In genomic region chr2:96098900-96099590, GRCh38 we compare ENCODE assay signal across 11 cellular contexts. TPM values are rescaled to one million over a fixed set of nuclear protein-coding genes. Genes with fewer than 3 reads are reported as not detected.
DNase-seq lines count a peak whose midpoint lies in the region; FAIRE-seq and TF ChIP-seq lines count a peak whose summit lies in the region.
"Had no signal": no experiment of that assay in that cellular context is flagged by ENCODE, and none has a peak within 500 bp of the region (broad histone marks: within the 10 kb centered on the region; RNA-seq: fewer than 3 reads in every experiment).

No MANE protein-coding gene starts in this region.

- H3K9me3 ChIP-seq in H9 (ENCODE audit: control insufficient read depth, low read depth, low read length): no peaks in the 10 kb centered on the region
- no peaks in the 10 kb centered on the region for H3K9me3 ChIP-seq in kidney (ENCODE audit: control insufficient read depth in 1 of 2, low read length in 2 of 2)
- H3K9me3 ChIP-seq in sigmoid colon: no peaks in the 10 kb centered on the region

- H3K27ac ChIP-seq in H9 (ENCODE audit: insufficient read length, low read depth, low read length): no peak overlapping the region
- H3K27ac ChIP-seq in coronary artery: peak overlapping the region in 1 of 2 donors; percentile 72
- H3K27ac ChIP-seq in kidney (ENCODE audit: low read depth in 2 of 2, low read length in 2 of 2): peak overlapping the region; percentile 34 to 65
- H3K27ac ChIP-seq in sigmoid colon: peak overlapping the region in 3 of 4 donors; percentile 23 to 48 (median 34)

- H3K4me1 Mint-ChIP-seq in H9: peaks cover 15 to 33% of the 10 kb centered on the region in 2 experiments
- H3K4me1 Mint-ChIP-seq: CD4-positive, alpha-beta memory T cell had no signal

- no peaks in the 10 kb centered on the region for H3K36me3 Mint-ChIP-seq in H9 (ENCODE audit: insufficient read depth in 1 of 3, low read depth in 3 of 3)
- H3K36me3 Mint-ChIP-seq: CD4-positive, alpha-beta memory T cell had no signal

- H3T11ph ChIP-seq in H9 (ENCODE audit: low read length): no peak overlapping the region

- H2BK15ac ChIP-seq in H9 (ENCODE audit: low read depth, low read length): no peak overlapping the region

- WGBS in H9 (ENCODE audit: extremely low coverage, insufficient read length, low lambda C conversion rate): no CpG with 5 or more reads among the region's 11 CpGs
- WGBS in sigmoid colon, 2 donors: 82 to 88% methylated on average over 11 of the region's 11 CpGs

- TF ChIP-seq EP300 in sigmoid colon (IDR thresholded peaks at IDR 0.05): no peak

- H3K27me3 ChIP-seq in H9 (ENCODE audit: insufficient read depth, low read length) (no peaks in the 10 kb centered on the region), sigmoid colon (no peaks in the 10 kb centered on the region)

- H3K27ac Mint-ChIP-seq in H9: no peak overlapping the region

- no peak overlapping the region for H4K91ac ChIP-seq in H9 (ENCODE audit: insufficient read length, low read depth, low read length)

- H2AK5ac ChIP-seq in H9 (ENCODE audit: insufficient read length, low read length): no peak overlapping the region

- H3K14ac ChIP-seq in H9 (ENCODE audit: insufficient read depth, low read length): no peak overlapping the region

- H2AFZ ChIP-seq in H9 (ENCODE audit: low read length): no peak overlapping the region

- no peak overlapping the region for H2BK12ac ChIP-seq in H9 (ENCODE audit: insufficient read length, low read depth, low read length)

- H3K4me2 ChIP-seq in H9 (ENCODE audit: insufficient read depth, insufficient read length, low read length): no peak overlapping the region

- DNase-seq in H9 (peak; percentile 28), coronary artery (ENCODE audit: low spot score) (peak; percentile 69), kidney (peak; percentile 82), sigmoid colon (peak; percentile 68), HuH-7.5 (ENCODE audit: low spot score) (no peak), D721Med (ENCODE audit: insufficient read length, low spot score) (no peak), Kasumi-1 (lab: John Stamatoyannopoulos, UW) (no peak), NCI-H2081 treated with DMSO at 0.1 percent for 48 hours (lab: John Stamatoyannopoulos, UW) (no peak)
- DNase-seq: NCI-H1694 had no signal

- H3K79me2 ChIP-seq in H9 (ENCODE audit: insufficient read depth, low read length): no peaks in the 10 kb centered on the region

- TF ChIP-seq POLR2A in sigmoid colon (IDR thresholded peaks at IDR 0.05): no peak

- H2BK120ac ChIP-seq in H9 (ENCODE audit: low read depth, low read length, poor library complexity, severe bottlenecking): no peak overlapping the region

- no peak overlapping the region for H4K5ac ChIP-seq in H9 (ENCODE audit: insufficient read length, low read depth, low read length)

- TF ChIP-seq CTCF in H9 (conservative IDR thresholded peaks at IDR 0.05) (no peak), coronary artery (IDR thresholded peaks at IDR 0.05) (no peak), kidney (IDR thresholded peaks at IDR 0.05; ENCODE audit: borderline replicate concordance, extremely low read depth, insufficient read depth) (no peak), sigmoid colon (IDR thresholded peaks at IDR 0.05) (no peak), D721Med (IDR thresholded peaks at IDR 0.05; ENCODE audit: insufficient read depth, missing control alignments) (no peak)

- no peak overlapping the region for H3K4ac ChIP-seq in H9 (ENCODE audit: low read depth, low read length)

- no peaks in the 10 kb centered on the region; the same call in 1 of the 2 replicates for H3K27me3 Mint-ChIP-seq in H9 (ENCODE audit: low read depth)

- no peak overlapping the region for H3K18ac ChIP-seq in H9 (ENCODE audit: insufficient read length, low read depth, low read length)

- H3K4me3 ChIP-seq in coronary artery (no peak overlapping the region), kidney (ENCODE audit: low read length in 2 of 2) (no peak overlapping the region), sigmoid colon (no peak overlapping the region)

- no peak for FAIRE-seq in kidney (lab: Jason Lieb, UNC)
- no peak for FAIRE-seq in D721Med (lab: Jason Lieb, UNC)
- FAIRE-seq: endometrium had no signal

- H3K56ac ChIP-seq in H9 (ENCODE audit: insufficient read length, low read depth, low read length): no peak overlapping the region

- H4K8ac ChIP-seq in H9 (replicated peaks; ENCODE audit: insufficient read length, low read depth, low read length): no peak overlapping the region

- H3K36me3 ChIP-seq in kidney (ENCODE audit: control insufficient read depth in 1 of 2, insufficient read depth in 2 of 2, low read length in 2 of 2) (no peaks in the 10 kb centered on the region), sigmoid colon (no peaks in the 10 kb centered on the region)

- no peak overlapping the region for H2BK20ac ChIP-seq in H9 (ENCODE audit: low read depth, low read length, poor library complexity, severe bottlenecking)

- intact Hi-C loops in kidney (cut with DNase I): no loop called here
- intact Hi-C loops in sigmoid colon (cut with DNase I): no loop called here

- no peak overlapping the region for H3K23ac ChIP-seq in H9 (ENCODE audit: insufficient read length, low read depth, low read length)

- H3K4me1 ChIP-seq in H9 (ENCODE audit: insufficient read depth, low read length): no peaks in the 10 kb centered on the region; the same call in 1 of the 2 replicates
- peaks cover 17 to 21% of the 10 kb centered on the region in 2 donors for H3K4me1 ChIP-seq in kidney (ENCODE audit: control insufficient read depth in 1 of 2, insufficient read depth in 1 of 2, low read depth in 1 of 2, low read length in 2 of 2)
- H3K4me1 ChIP-seq in sigmoid colon: no peaks in the 10 kb centered on the region

- H3K9ac ChIP-seq in H9 (ENCODE audit: extremely low read depth, insufficient read length, low read length) (no peak overlapping the region), kidney (ENCODE audit: low read length in 2 of 2) (no peak overlapping the region)

- H4K20me1 ChIP-seq in H9 (ENCODE audit: control insufficient read depth, insufficient read depth, insufficient read length): no peaks in the 10 kb centered on the region

- H2BK5ac ChIP-seq in H9 (ENCODE audit: insufficient read length, low read length): no peak overlapping the region

- H3K79me1 ChIP-seq in H9 (ENCODE audit: insufficient read depth, low read depth, low read length, poor library complexity, severe bottlenecking): no peaks in the 10 kb centered on the region

- no peaks in the 10 kb centered on the region for H3K23me2 ChIP-seq in H9 (ENCODE audit: insufficient read length, low read depth, low read length, poor library complexity, severe bottlenecking)

- H3K9me3 Mint-ChIP-seq in H9: no peaks in the 10 kb centered on the region; a peak in 1 of 5 replicates
- H3K9me3 Mint-ChIP-seq: CD4-positive, alpha-beta memory T cell had no signal

- H3K4me3 Mint-ChIP-seq in H9: no peak overlapping the region
- H3K4me3 Mint-ChIP-seq: CD4-positive, alpha-beta memory T cell had no signal

RNA-seq across cellular contexts. Expression of gene ADRA2B, which starts 17.3 kb away (rescaled TPM):
- 2.7 TPM in 2 replicates for total RNA-seq in H9 (2021)
- 1.4 TPM for total RNA-seq in kidney
- 4.8 TPM for polyA plus RNA-seq in kidney (ENCODE audit: insufficient read depth, low read depth, low replicate concordance)
- total RNA-seq in sigmoid colon: 1 to 10 TPM in 2 of 4 donors, under 1 TPM in 2; 0.49 to 1.4 (median 0.83) TPM
- under 1 TPM in 2 of 3 donors, not detected in 1; under 0.01 to 0.54 TPM for polyA plus RNA-seq in sigmoid colon
- total RNA-seq: CD4-positive, alpha-beta memory T cell had no signal
- polyA plus RNA-seq: CD4-positive, alpha-beta memory T cell had no signal

RNA-seq across cellular contexts. Expression of gene ASTL, which starts 39.3 kb away (rescaled TPM):
- 0.72 and 0.81 TPM in 2 replicates for total RNA-seq in H9 (2021)
- not detected for total RNA-seq in kidney
- not detected for polyA plus RNA-seq in kidney (ENCODE audit: insufficient read depth, low read depth, low replicate concordance)
- total RNA-seq in sigmoid colon: not detected
- polyA plus RNA-seq in sigmoid colon: under 1 TPM in 1 of 3 donors, not detected in 2; 0.36 TPM

RNA-seq across cellular contexts. Expression of gene DUSP2, which starts 46.2 kb away (rescaled TPM):
- 13.5 and 14.9 TPM in 2 replicates for total RNA-seq in H9 (2021)
- total RNA-seq in kidney: 11.8 TPM
- 5.6 TPM for polyA plus RNA-seq in kidney (ENCODE audit: insufficient read depth, low read depth, low replicate concordance)
- 1 to 10 TPM in 3 of 4 donors, not detected in 1; 2.5 to 6.7 (median 3.0) TPM for total RNA-seq in sigmoid colon
- polyA plus RNA-seq in sigmoid colon: 10 to 100 TPM in 1 of 3 donors, 1 to 10 TPM in 2; 1.2 to 17.4 (median 1.2) TPM

Comparison
In these comparisons a context has a peak if more than half of its experiments do, and no peak if none do; other contexts are left out.
1. DNase-seq: peak in H9 (single experiment), coronary artery (single experiment), kidney (single experiment) and sigmoid colon (single experiment); none in HuH-7.5 (single experiment), D721Med (single experiment), Kasumi-1 (0 of 2) and NCI-H2081 treated with DMSO at 0.1 percent for 48 hours (single experiment).